In the genomic region with DNA sequence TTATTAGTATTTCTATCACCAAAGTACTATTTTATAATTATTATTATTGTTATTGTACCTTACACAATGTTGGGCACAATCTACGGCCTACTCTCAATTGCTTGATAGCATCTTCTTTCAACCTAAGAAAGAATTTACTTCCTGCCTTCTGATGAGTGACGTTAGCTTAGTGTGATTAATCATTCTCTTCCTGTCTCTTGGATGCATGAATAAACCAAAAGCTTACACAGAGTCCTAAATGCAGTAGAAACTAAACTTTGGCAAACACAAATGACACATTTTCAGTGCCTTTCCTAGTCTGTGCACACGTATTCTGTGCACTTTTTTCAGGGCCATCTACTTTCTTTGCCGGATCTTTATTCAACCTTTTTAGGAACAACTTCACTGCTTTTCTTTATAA, we compare ENCODE assay signal across 9 cellular contexts. TPM values are rescaled to one million over a fixed set of nuclear protein-coding genes. Genes with fewer than 3 reads are reported as not detected.
DNase-seq lines count a peak whose midpoint lies in the region; ATAC-seq, FAIRE-seq and TF ChIP-seq lines count a peak whose summit lies in the region.
"Had no signal": no experiment of that assay in that cellular context is flagged by ENCODE, and none has a peak within 500 bp of the region (broad histone marks: within the 10 kb centered on the region; RNA-seq: fewer than 3 reads in every experiment).

No MANE protein-coding gene starts in this region.

- no peak for DNase-seq in activated naive CD4-positive, alpha-beta T cell treated with anti-CD3 and anti-CD28 coated beads for 36 hours
- DNase-seq in activated naive CD4-positive, alpha-beta T cell treated with Interleukin-2 at 50 U/mL for 16 hours, result no peak
- DNase-seq in astrocyte (ENCODE audit: low read depth), result peak; percentile 76
- DNase-seq in kidney epithelial cell (ENCODE audit: low read depth), result peak; percentile 50
- no peak for DNase-seq in uterus
- no peak for DNase-seq in head of caudate nucleus

- peaks cover 2% of the 10 kb centered on the region for H3K36me3 ChIP-seq in astrocyte (ENCODE audit: insufficient read depth, low read length)
- H3K36me3 ChIP-seq in kidney epithelial cell (ENCODE audit: control insufficient read depth, insufficient read depth, low read length), result no peaks in the 10 kb centered on the region
- no peaks in the 10 kb centered on the region for H3K36me3 ChIP-seq in uterus

- no peaks in the 10 kb centered on the region for H3K27me3 ChIP-seq in astrocyte (ENCODE audit: insufficient read depth, low read length)
- no peaks in the 10 kb centered on the region for H3K27me3 ChIP-seq in kidney epithelial cell (ENCODE audit: control insufficient read depth, insufficient read depth, low read length)
- H3K27me3 ChIP-seq in uterus, result no peaks in the 10 kb centered on the region

- CTCF ChIA-PET in activated naive CD4-positive, alpha-beta T cell treated with anti-CD3 and anti-CD28 coated beads for 36 hours (lab: Charles Lee), result interaction anchor here (0.6 to 1.5 kb wide), 2 partner anchors 200 to 498 kb away, joined by 3 to 4 read pairs; no protein-coding TSS in a partner anchor

- intact Hi-C loops in activated naive CD4-positive, alpha-beta T cell treated with anti-CD3 and anti-CD28 coated beads for 36 hours (cut with micrococcal nuclease), result loop anchor here (1.0 to 5.0 kb wide), 4 partner anchors 16 to 600 kb away; a partner anchor contains a TSS
- intact Hi-C loops in uterus (cut with DNase I; ENCODE audit: low total_unique reads), result no loop called here
- intact Hi-C loops in head of caudate nucleus (cut with DNase I), result no loop called here

- H2AFZ ChIP-seq in astrocyte (ENCODE audit: low read depth, low read length), result no peak overlapping the region

- H3K79me2 ChIP-seq in astrocyte (ENCODE audit: insufficient read depth, low read length), result peaks cover 48% of the 10 kb centered on the region

- no peaks in the 10 kb centered on the region for H3K27me3 Mint-ChIP-seq in activated naive CD4-positive, alpha-beta T cell treated with anti-CD3 and anti-CD28 coated beads for 36 hours (ENCODE audit: low read depth)
- no peaks in the 10 kb centered on the region for H3K27me3 Mint-ChIP-seq in astrocyte (ENCODE audit: low read depth, unreplicated experiment)

- peak overlapping the region; percentile 73 for H3K4me2 ChIP-seq in astrocyte (ENCODE audit: low read length)

- no peak for TF ChIP-seq POLR2A in uterus (IDR thresholded peaks at IDR 0.05)

- peak overlapping the region; percentile 96 for H3K27ac Mint-ChIP-seq in activated naive CD4-positive, alpha-beta T cell treated with anti-CD3 and anti-CD28 coated beads for 36 hours
- peak overlapping the region; percentile 64 for H3K27ac Mint-ChIP-seq in astrocyte (ENCODE audit: unreplicated experiment)

- H3K9me3 ChIP-seq in astrocyte (ENCODE audit: insufficient read depth, low read depth, low read length), result no peaks in the 10 kb centered on the region
- H3K9me3 ChIP-seq in uterus, result no peaks in the 10 kb centered on the region

- no peak for FAIRE-seq in astrocyte (lab: Jason Lieb, UNC)

- peaks cover 17% of the 10 kb centered on the region for H3K4me1 ChIP-seq in astrocyte (ENCODE audit: insufficient read depth, low read length)
- H3K4me1 ChIP-seq in uterus, result peaks cover 4 to 12% of the 10 kb centered on the region in 2 donors

- ATAC-seq in GM18511 (IDR thresholded peaks at IDR 0.05; ENCODE audit: unreplicated experiment) (no peak), GM18870 (IDR thresholded peaks at IDR 0.05; ENCODE audit: unreplicated experiment) (no peak)
- ATAC-seq: Panc1 had no signal

- no peak overlapping the region for H3K4me3 ChIP-seq in astrocyte (ENCODE audit: insufficient read depth, low read depth, low read length)
- no peak overlapping the region for H3K4me3 ChIP-seq in kidney epithelial cell (ENCODE audit: low read depth, low read length)
- H3K4me3 ChIP-seq in uterus, result no peak overlapping the region

- peak overlapping the region; percentile 56 for H3K4me3 Mint-ChIP-seq in activated naive CD4-positive, alpha-beta T cell treated with anti-CD3 and anti-CD28 coated beads for 36 hours
- H3K4me3 Mint-ChIP-seq in astrocyte (ENCODE audit: unreplicated experiment), result no peak overlapping the region

- H3K9me3 Mint-ChIP-seq in activated naive CD4-positive, alpha-beta T cell treated with anti-CD3 and anti-CD28 coated beads for 36 hours, result peaks cover 10% of the 10 kb centered on the region
- peaks cover 3% of the 10 kb centered on the region for H3K9me3 Mint-ChIP-seq in astrocyte (ENCODE audit: unreplicated experiment)

- H3K36me3 Mint-ChIP-seq in activated naive CD4-positive, alpha-beta T cell treated with anti-CD3 and anti-CD28 coated beads for 36 hours (ENCODE audit: low read depth), result peaks cover 4% of the 10 kb centered on the region
- peaks cover 16% of the 10 kb centered on the region for H3K36me3 Mint-ChIP-seq in astrocyte (ENCODE audit: low read depth, unreplicated experiment)

- peaks cover 4% of the 10 kb centered on the region for H4K20me1 ChIP-seq in astrocyte (ENCODE audit: insufficient read depth, low read length)

- TF ChIP-seq CTCF in astrocyte (IDR thresholded peaks at IDR 0.05; ENCODE audit: insufficient read depth, low read depth, low read length) (no peak), kidney epithelial cell (IDR thresholded peaks at IDR 0.05; ENCODE audit: insufficient read depth, low read length, poor library complexity, severe bottlenecking) (no peak), uterus (IDR thresholded peaks at IDR 0.05) (no peak)

- H3K4me1 Mint-ChIP-seq in activated naive CD4-positive, alpha-beta T cell treated with anti-CD3 and anti-CD28 coated beads for 36 hours (ENCODE audit: low read depth), result peaks cover 44% of the 10 kb centered on the region
- peaks cover 26% of the 10 kb centered on the region for H3K4me1 Mint-ChIP-seq in astrocyte (ENCODE audit: low read depth, unreplicated experiment)

- H3K27ac ChIP-seq in astrocyte (ENCODE audit: low read depth, low read length) (peak overlapping the region; percentile 53), uterus (peak overlapping the region; percentile 6 to 61)

- H3K9ac ChIP-seq in astrocyte (ENCODE audit: low read length), result peak overlapping the region; percentile 14

RNA-seq across cellular contexts. Expression of a gene that starts 19.2 kb away (rescaled TPM):
- total RNA-seq in activated naive CD4-positive, alpha-beta T cell treated with anti-CD3 and anti-CD28 coated beads for 36 hours, result 10 to 100 TPM; 10.4 TPM
- total RNA-seq in astrocyte (38.8 and 39.1 TPM in 2 replicates), kidney epithelial cell (26.6 and 27.5 TPM in 2 replicates), uterus (10 to 100 TPM; 31.8 to 54.9 (median 38.2) TPM)

RNA-seq across cellular contexts. Expression of a gene that starts 19.5 kb away (rescaled TPM):
- 10 to 100 TPM; 17.6 to 19.1 TPM for total RNA-seq in activated naive CD4-positive, alpha-beta T cell treated with anti-CD3 and anti-CD28 coated beads for 36 hours
- total RNA-seq in astrocyte (39.9 and 40.5 TPM in 2 replicates), kidney epithelial cell (25.0 and 38.3 TPM in 2 replicates), uterus (10 to 100 TPM in 3 of 4 donors, 1 to 10 TPM in 1; 5.4 to 27.2 (median 22.0) TPM)

Comparison
In these comparisons a context has a peak if more than half of its experiments do, and no peak if none do; other contexts are left out.
1. DNase-seq: peak in astrocyte (single experiment) and kidney epithelial cell (single experiment); none in activated naive CD4-positive, alpha-beta T cell treated with anti-CD3 and anti-CD28 coated beads for 36 hours (single experiment), activated naive CD4-positive, alpha-beta T cell treated with Interleukin-2 at 50 U/mL for 16 hours (single experiment), uterus (0 of 2) and head of caudate nucleus (0 of 42).